Comparison of ENCODE assay signal across 10 cellular contexts in the genomic region with DNA sequence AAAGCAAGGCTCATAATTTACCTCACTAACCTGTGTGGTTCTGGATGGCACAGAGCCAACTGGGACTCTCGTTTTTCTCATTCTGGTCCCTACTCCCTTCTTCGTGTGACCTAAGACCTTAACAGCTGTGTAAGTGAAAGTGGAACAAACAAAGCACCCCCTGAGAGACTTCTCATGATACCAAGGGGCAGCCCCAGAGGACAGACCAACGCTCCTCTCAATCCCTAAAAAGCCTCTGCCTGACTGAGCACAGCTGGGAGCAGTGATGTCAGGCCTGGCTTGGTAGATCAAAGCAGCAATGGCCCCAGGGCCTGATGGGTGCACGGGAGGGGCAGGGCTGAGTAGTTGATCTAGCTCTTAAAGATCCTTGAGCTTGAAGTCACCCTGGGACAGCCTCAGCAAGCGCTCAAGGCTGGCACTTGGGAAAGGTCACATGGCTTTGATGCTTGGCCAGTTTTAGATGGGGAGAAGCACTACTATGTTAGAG. TPM values are rescaled to one million over a fixed set of nuclear protein-coding genes. Genes with fewer than 3 reads are reported as not detected.
DNase-seq lines count a peak whose midpoint lies in the region; ATAC-seq and FAIRE-seq lines count a peak whose summit lies in the region.
"Had no signal": no experiment of that assay in that cellular context is flagged by ENCODE, and none has a peak within 500 bp of the region (broad histone marks: within the 10 kb centered on the region; RNA-seq: fewer than 3 reads in every experiment).

No MANE protein-coding gene starts in this region.

- DNase-seq in GM18507 (ENCODE audit: extremely low spot score, insufficient read length, low read depth) (no peak), NCI-H2029 (lab: John Stamatoyannopoulos, UW) (peak; percentile 60), mesenteric fat pad (ENCODE audit: low spot score) (peak; percentile 59)
- no peak for DNase-seq in activated naive CD4-positive, alpha-beta T cell treated with Interleukin-2 at 50 U/mL for 16 hours
- no peak for DNase-seq in activated CD4-positive, alpha-beta T cell treated with anti-CD3 and anti-CD28 coated beads for 36 hours
- DNase-seq: RPMI8226 had no signal

- intact Hi-C loops in activated CD4-positive, alpha-beta T cell treated with anti-CD3 and anti-CD28 coated beads for 36 hours (cut with DNase I, micrococcal nuclease): no loop called here

- CTCF ChIA-PET in activated CD4-positive, alpha-beta T cell treated with anti-CD3 and anti-CD28 coated beads for 36 hours (lab: Charles Lee): interaction anchor here (0.6 to 0.9 kb wide), 3 partner anchors 10 to 40 kb away, joined by 3 read pairs; no protein-coding TSS in a partner anchor

- peak; percentile 89 for ATAC-seq in GM21717 (IDR thresholded peaks at IDR 0.05; ENCODE audit: unreplicated experiment)
- no peak for ATAC-seq in GM18519 (IDR thresholded peaks at IDR 0.05; ENCODE audit: low FRiP score, unreplicated experiment)
- no peak for ATAC-seq in GM19328 (IDR thresholded peaks at IDR 0.05; ENCODE audit: unreplicated experiment)
- no peak for ATAC-seq in activated CD4-positive, alpha-beta T cell treated with anti-CD3 and anti-CD28 coated beads for 36 hours

- FAIRE-seq in GM18507 (lab: Jason Lieb, UNC): peak; percentile 57

- no peak overlapping the region for H3K4me3 Mint-ChIP-seq in activated CD4-positive, alpha-beta T cell treated with anti-CD3 and anti-CD28 coated beads for 36 hours

- H3K27ac Mint-ChIP-seq in activated CD4-positive, alpha-beta T cell treated with anti-CD3 and anti-CD28 coated beads for 36 hours: no peak overlapping the region

- H3K4me1 Mint-ChIP-seq in activated CD4-positive, alpha-beta T cell treated with anti-CD3 and anti-CD28 coated beads for 36 hours: no peaks in the 10 kb centered on the region

- no peaks in the 10 kb centered on the region for H3K9me3 Mint-ChIP-seq in activated CD4-positive, alpha-beta T cell treated with anti-CD3 and anti-CD28 coated beads for 36 hours (ENCODE audit: low read depth)

- peaks cover 21% of the 10 kb centered on the region for H3K27me3 Mint-ChIP-seq in activated CD4-positive, alpha-beta T cell treated with anti-CD3 and anti-CD28 coated beads for 36 hours

- POLR2A ChIA-PET in activated CD4-positive, alpha-beta T cell treated with anti-CD3 and anti-CD28 coated beads for 36 hours (lab: Charles Lee): no interaction called here

- H3K36me3 Mint-ChIP-seq in activated CD4-positive, alpha-beta T cell treated with anti-CD3 and anti-CD28 coated beads for 36 hours (ENCODE audit: low read depth): no peaks in the 10 kb centered on the region

RNA-seq across cellular contexts. Expression of gene TGM2, which starts 16.2 kb away (rescaled TPM):
- 131 TPM for total RNA-seq in mesenteric fat pad
- total RNA-seq in activated CD4-positive, alpha-beta T cell treated with anti-CD3 and anti-CD28 coated beads for 36 hours: under 1 TPM; 0.04 to 0.09 TPM
- total RNA-seq: activated CD8-positive, alpha-beta memory T cell treated with anti-CD3 and anti-CD28 coated beads for 36 hours had no signal

Comparison
In these comparisons a context has a peak if more than half of its experiments do, and no peak if none do; other contexts are left out.
1. DNase-seq: peak in NCI-H2029 (single experiment) and mesenteric fat pad (single experiment); none in GM18507 (single experiment), activated naive CD4-positive, alpha-beta T cell treated with Interleukin-2 at 50 U/mL for 16 hours (single experiment) and activated CD4-positive, alpha-beta T cell treated with anti-CD3 and anti-CD28 coated beads for 36 hours (single experiment).
2. RNA of gene TGM2, which starts 16.2 kb away (total RNA-seq): 131 TPM in mesenteric fat pad (single experiment); 0.04 to 0.09 TPM in activated CD4-positive, alpha-beta T cell treated with anti-CD3 and anti-CD28 coated beads for 36 hours; every median in the first group is over 100 times any median in the second.